ENCODE assay signal across 15 cellular contexts in genomic region chr10:48517911-48518321, GRCh38.
DNase-seq lines count a peak whose midpoint lies in the region; ATAC-seq and TF ChIP-seq lines count a peak whose summit lies in the region.
"Had no signal": no experiment of that assay in that cellular context is flagged by ENCODE, and none has a peak within 500 bp of the region (broad histone marks: within the 10 kb centered on the region; RNA-seq: fewer than 3 reads in every experiment).

No MANE protein-coding gene starts in this region.

- no TSS peak for BruUV-seq in Caco-2 (replicated peaks; lab: Mats Ljungman, UMichigan)

- peaks cover 16% of the 10 kb centered on the region for H3K4me1 Mint-ChIP-seq in Caco-2 (ENCODE audit: low read depth, unreplicated experiment)
- H3K4me1 Mint-ChIP-seq in central memory CD8-positive, alpha-beta T cell: peaks cover 7% of the 10 kb centered on the region
- H3K4me1 Mint-ChIP-seq: activated CD4-positive, alpha-beta T cell treated with anti-CD3 and anti-CD28 coated beads for 36 hours had no signal

- TF ChIP-seq CTCF in Caco-2 (IDR thresholded peaks at IDR 0.05; ENCODE audit: insufficient read depth in 1 of 2, low read depth in 1 of 2, low read length in 1 of 2, severe bottlenecking in 1 of 2, unreplicated experiment in 1 of 2) (no peak), Loucy (conservative IDR thresholded peaks at IDR 0.05; ENCODE audit: low read length) (no peak)

- H3K4me2 ChIP-seq in Loucy (ENCODE audit: low read depth, low read length, poor library complexity, severe bottlenecking): peak overlapping the region; percentile 73
- H3K4me2 ChIP-seq: KMS-11 had no signal

- H2AFZ ChIP-seq in Loucy (ENCODE audit: low read length): no peak overlapping the region

- H3K36me3 ChIP-seq in Caco-2 (ENCODE audit: control insufficient read depth, insufficient read depth, low read length) (no peaks in the 10 kb centered on the region), Loucy (ENCODE audit: insufficient read depth, low read length) (no peaks in the 10 kb centered on the region)

- H3K9me3 ChIP-seq in Caco-2 (peaks cover 17% of the 10 kb centered on the region), Loucy (ENCODE audit: insufficient read depth, low read depth, low read length) (peaks cover 5% of the 10 kb centered on the region; the same call in 1 of the 2 replicates)

- DNase-seq in Caco-2 (peak in 1 of 2 experiments; percentile 31), sciatic nerve (ENCODE audit: low spot score) (peak; percentile 48), OCI-M2 (lab: John Stamatoyannopoulos, UW; ENCODE audit: unreplicated experiment) (no peak), glomerular visceral epithelial cell (ENCODE audit: extremely low spot score) (no peak)
- DNase-seq in central memory CD8-positive, alpha-beta T cell (ENCODE audit: low spot score in 2 of 2): no peak
- DNase-seq: activated CD4-positive, alpha-beta T cell treated with anti-CD3 and anti-CD28 coated beads for 36 hours; activated gamma-delta T cell; Calu3; GOT3; mesenchymal stem cell; NCI-H146 had no signal

- H3K27me3 ChIP-seq in Caco-2 (replicated peaks; ENCODE audit: control insufficient read depth, insufficient read depth, low read length) (no peaks in the 10 kb centered on the region), Loucy (ENCODE audit: insufficient read depth, low read length, poor library complexity, severe bottlenecking) (no peaks in the 10 kb centered on the region)

- H3K27ac Mint-ChIP-seq in Caco-2 (ENCODE audit: unreplicated experiment): peak overlapping the region; percentile 62
- H3K27ac Mint-ChIP-seq in central memory CD8-positive, alpha-beta T cell (ENCODE audit: low read depth): no peak overlapping the region
- H3K27ac Mint-ChIP-seq: activated CD4-positive, alpha-beta T cell treated with anti-CD3 and anti-CD28 coated beads for 36 hours had no signal

- peaks cover 22% of the 10 kb centered on the region for H3K9me3 Mint-ChIP-seq in Caco-2 (ENCODE audit: unreplicated experiment)
- peaks cover 6% of the 10 kb centered on the region for H3K9me3 Mint-ChIP-seq in central memory CD8-positive, alpha-beta T cell

- no peak overlapping the region for H3K4me3 Mint-ChIP-seq in Caco-2 (ENCODE audit: unreplicated experiment)
- no peak overlapping the region for H3K4me3 Mint-ChIP-seq in central memory CD8-positive, alpha-beta T cell
- H3K4me3 Mint-ChIP-seq: activated CD4-positive, alpha-beta T cell treated with anti-CD3 and anti-CD28 coated beads for 36 hours had no signal

- no peaks in the 10 kb centered on the region for H3K9me2 ChIP-seq in Loucy (replicated peaks; ENCODE audit: low read depth, low read length)

- H3F3A ChIP-seq in Loucy (ENCODE audit: low read depth): no peaks in the 10 kb centered on the region

- H4K20me1 ChIP-seq in Loucy (ENCODE audit: insufficient read depth, low read length, poor library complexity, severe bottlenecking): no peaks in the 10 kb centered on the region

- intact Hi-C loops in Caco-2 (cut with micrococcal nuclease; ENCODE audit: unreplicated experiment): no loop called here
- intact Hi-C loops in sciatic nerve (cut with DNase I): no loop called here

- POLR2A ChIA-PET in Caco-2 (lab: Charles Lee): no interaction called here

- H3K27me3 Mint-ChIP-seq in Caco-2 (ENCODE audit: insufficient read depth, unreplicated experiment): no peaks in the 10 kb centered on the region
- H3K27me3 Mint-ChIP-seq in central memory CD8-positive, alpha-beta T cell: peaks cover 47% of the 10 kb centered on the region

- H3K4me3 ChIP-seq in Caco-2 (ENCODE audit: low read depth, low read length) (no peak overlapping the region), Loucy (ENCODE audit: low read length, poor library complexity, severe bottlenecking) (no peak overlapping the region)

- CTCF ChIA-PET in Caco-2 (lab: Charles Lee): interaction anchor here (0.7 to 1.0 kb wide), 2 partner anchors 89 to 91 kb away, joined by 3 read pairs; no protein-coding TSS in a partner anchor

- no peaks in the 10 kb centered on the region for H3K79me2 ChIP-seq in Loucy (ENCODE audit: insufficient read depth, low read length)

- H3K36me3 Mint-ChIP-seq in Caco-2 (ENCODE audit: insufficient read depth, unreplicated experiment): no peaks in the 10 kb centered on the region
- no peaks in the 10 kb centered on the region for H3K36me3 Mint-ChIP-seq in central memory CD8-positive, alpha-beta T cell (ENCODE audit: insufficient read depth)

- H3K4me1 ChIP-seq in Caco-2: peaks cover 5% of the 10 kb centered on the region; the same call in 1 of the 2 replicates
- peaks cover 34% of the 10 kb centered on the region for H3K4me1 ChIP-seq in Loucy (ENCODE audit: insufficient read depth, low read length, poor library complexity, severe bottlenecking)

- H3K9ac ChIP-seq in Loucy (ENCODE audit: low read depth, low read length, poor library complexity, severe bottlenecking): peak overlapping the region; percentile 35
- H3K9ac ChIP-seq: KMS-11 had no signal

- ATAC-seq in central memory CD8-positive, alpha-beta T cell (replicated peaks; ENCODE audit: extremely low read depth, poor library complexity, severe bottlenecking): peak; percentile 32
- ATAC-seq in sciatic nerve (no peak), GM18873 (IDR thresholded peaks at IDR 0.05; ENCODE audit: low FRiP score, unreplicated experiment) (no peak), GM21825 (IDR thresholded peaks at IDR 0.05; ENCODE audit: unreplicated experiment) (no peak)
- ATAC-seq: activated CD4-positive, alpha-beta T cell treated with anti-CD3 and anti-CD28 coated beads for 36 hours had no signal
